9 cellular contexts compared by ENCODE assay signal in genomic region chr1:153568367-153569099, GRCh38. TPM values are rescaled to one million over a fixed set of nuclear protein-coding genes. Genes with fewer than 3 reads are reported as not detected.
A peak's percentile ranks its signal among the peaks of the same experiment; 100 is the strongest.
DNase-seq lines count a peak whose midpoint lies in the region; ATAC-seq, FAIRE-seq and TF ChIP-seq lines count a peak whose summit lies in the region.
"Had no signal": no experiment of that assay in that cellular context is flagged by ENCODE, and none has a peak within 500 bp of the region (broad histone marks: within the 10 kb centered on the region; RNA-seq: fewer than 3 reads in every experiment).

No MANE protein-coding gene starts in this region.

- no TSS peak for BruUV-seq in mammary epithelial cell (replicated peaks; lab: Mats Ljungman, UMichigan)

- H3K4me1 Mint-ChIP-seq in immature natural killer cell = peaks cover 27 to 33% of the 10 kb centered on the region in 2 donors

- no peak for FAIRE-seq in small intestine (lab: Jason Lieb, UNC)
- FAIRE-seq: A204.1 had no signal

- peak overlapping the region; percentile 99 for H3K9ac ChIP-seq in mammary epithelial cell (ENCODE audit: insufficient read depth, low read length)

- peak; percentile 100 for TF ChIP-seq CTCF in WERI-Rb-1 (IDR thresholded peaks at IDR 0.05; ENCODE audit: low read depth, low read length)
- TF ChIP-seq CTCF in mammary epithelial cell (conservative IDR thresholded peaks at IDR 0.05 in 1 of 2, IDR thresholded peaks at IDR 0.05 in 1 of 2; ENCODE audit: extremely low read depth in 1 of 2, insufficient read depth in 1 of 2, low read depth in 1 of 2, low read length in 2 of 2) = peak; percentile 97 to 98

- H3K27me3 Mint-ChIP-seq in immature natural killer cell (ENCODE audit: low read depth in 3 of 3) = peaks cover 0 to 5% (median 2%) of the 10 kb centered on the region in 3 donors

- peak overlapping the region; percentile 77 for H3K4me2 ChIP-seq in mammary epithelial cell (ENCODE audit: insufficient read depth, low read depth, low read length)

- 3% methylated on average over 22 of the region's 25 CpGs for WGBS in mammary epithelial cell (ENCODE audit: low coverage, missing lambda C conversion rate)
- 4 to 13% (median 11%) methylated on average over 25 of the region's 25 CpGs for WGBS in small intestine, 3 donors

- in situ Hi-C loops in mammary epithelial cell (cut with MboI; ENCODE audit: low sequenced_read_pairs in 2 of 2) = loop anchor here (5.0 kb wide), 1 partner anchor 41 kb away; no protein-coding TSS in a partner anchor

- peak overlapping the region; percentile 51 for H2AFZ ChIP-seq in mammary epithelial cell (ENCODE audit: low read depth, low read length)

- H3K79me2 ChIP-seq in mammary epithelial cell (ENCODE audit: insufficient read depth, low read length) = peaks cover 17% of the 10 kb centered on the region

- peak; percentile 74 for DNase-seq in NK-92 treated with Interleukin-12 subunit alpha and Interleukin-12 subunit beta, amount 100 ng/mL, for 24 hours (lab: John Stamatoyannopoulos, UW)
- DNase-seq in NK-92 (lab: John Stamatoyannopoulos, UW; ENCODE audit: unreplicated experiment) = no peak
- DNase-seq in NCI-H2171 treated with DMSO at 0.1 percent for 48 hours (lab: John Stamatoyannopoulos, UW) = peak; percentile 92
- DNase-seq in WERI-Rb-1 = peak; percentile 99
- peak; percentile 97 for DNase-seq in mammary epithelial cell
- peak; percentile 77 to 81 (median 79) for DNase-seq in immature natural killer cell
- DNase-seq in small intestine = peak; percentile 90

- no peak for ATAC-seq in GM18907 (IDR thresholded peaks at IDR 0.05; ENCODE audit: unreplicated experiment)

- dilution Hi-C loops in mammary epithelial cell (cut with HindIII; ENCODE audit: low sequenced_read_pairs) = no loop called here

- no peaks in the 10 kb centered on the region for H3K9me3 Mint-ChIP-seq in immature natural killer cell

- H3K27me3 ChIP-seq in WERI-Rb-1 (ENCODE audit: insufficient read depth, low read depth, severe bottlenecking) = no peaks in the 10 kb centered on the region
- no peaks in the 10 kb centered on the region for H3K27me3 ChIP-seq in mammary epithelial cell (ENCODE audit: insufficient read depth, low read length)
- no peaks in the 10 kb centered on the region for H3K27me3 ChIP-seq in small intestine (ENCODE audit: control insufficient read depth in 2 of 2, insufficient read depth in 2 of 2, low read length in 2 of 2)

- no peaks in the 10 kb centered on the region for H3K36me3 Mint-ChIP-seq in immature natural killer cell

- intact Hi-C loops in mammary epithelial cell (cut with micrococcal nuclease) = loop anchor here (1.0 kb wide), 4 partner anchors 19 to 213 kb away; partner anchors contain the start of gene S100A3

- no peaks in the 10 kb centered on the region for H4K20me1 ChIP-seq in mammary epithelial cell (ENCODE audit: insufficient read depth, low read length)

- peak overlapping the region in 3 of 5 donors; percentile 48 to 60 (median 54) for H3K4me3 Mint-ChIP-seq in immature natural killer cell

- H3K36me3 ChIP-seq in WERI-Rb-1 (no peaks in the 10 kb centered on the region), mammary epithelial cell (ENCODE audit: insufficient read depth, low read length) (peaks cover 11% of the 10 kb centered on the region), small intestine (ENCODE audit: control insufficient read depth in 2 of 2, insufficient read depth in 2 of 2, low read length in 2 of 2) (no peaks in the 10 kb centered on the region)

- H3K27ac Mint-ChIP-seq in immature natural killer cell = peak overlapping the region in 5 of 6 donors; percentile 1 to 68 (median 23)

- H3K27ac ChIP-seq in WERI-Rb-1 (peak overlapping the region; percentile 94), mammary epithelial cell (ENCODE audit: insufficient read depth, low read depth, low read length) (peak overlapping the region; percentile 100), small intestine (ENCODE audit: low read depth in 1 of 2, low read length in 1 of 2) (peak overlapping the region; percentile 71)

- peak overlapping the region; percentile 34 for H3K4me3 ChIP-seq in WERI-Rb-1 (ENCODE audit: low read depth, low read length)
- H3K4me3 ChIP-seq in mammary epithelial cell (replicated peaks in 1 of 3; ENCODE audit: insufficient read depth in 1 of 3, low read depth in 2 of 3, low read length in 3 of 3) = peak overlapping the region; percentile 0 to 40 (median 3)
- H3K4me3 ChIP-seq in small intestine (ENCODE audit: low read depth in 1 of 2, low read length in 2 of 2) = no peak overlapping the region

- no peaks in the 10 kb centered on the region for H3K9me3 ChIP-seq in WERI-Rb-1 (ENCODE audit: severe bottlenecking)
- H3K9me3 ChIP-seq in mammary epithelial cell (replicated peaks; ENCODE audit: insufficient read depth, low read length) = no peaks in the 10 kb centered on the region
- no peaks in the 10 kb centered on the region for H3K9me3 ChIP-seq in small intestine (ENCODE audit: control insufficient read depth, low read depth)

- CTCF ChIA-PET in mammary epithelial cell (lab: Charles Lee; ENCODE audit: low non-redundant PET) = interaction anchor here (0.6 to 1.1 kb wide), 4 partner anchors 35 to 168 kb away, joined by 3 to 5 read pairs (median 4); partner anchors contain the start of gene S100A13

- H3K4me1 ChIP-seq in mammary epithelial cell (ENCODE audit: insufficient read depth, low read length) (peaks cover 58% of the 10 kb centered on the region), small intestine (ENCODE audit: control insufficient read depth in 2 of 2, insufficient read depth in 1 of 2, low read depth in 1 of 2, low read length in 1 of 2) (peaks cover 8 to 12% of the 10 kb centered on the region in 2 donors)

RNA-seq across cellular contexts. Expression of gene S100A2, which starts 2.9 kb away (rescaled TPM):
- total RNA-seq in mammary epithelial cell = over 10,000 TPM in 1 of 2 donors, 1,000 to 10,000 TPM in 1; 2,255 to 12,622 TPM
- polyA plus RNA-seq in mammary epithelial cell (15,689 TPM), immature natural killer cell (under 1 TPM in 1 of 3 donors, not detected in 2; 0.83 TPM), small intestine (1 to 10 TPM; 3.6 to 9.8 (median 5.4) TPM)
- 4,465 TPM for polyA minus RNA-seq in mammary epithelial cell

RNA-seq across cellular contexts. Expression of gene S100A3, which starts 19.5 kb away (rescaled TPM):
- total RNA-seq in mammary epithelial cell = 10 to 100 TPM in 1 of 2 donors, 1 to 10 TPM in 1; 3.5 to 58.6 TPM
- 46.1 TPM for polyA plus RNA-seq in mammary epithelial cell
- polyA minus RNA-seq in mammary epithelial cell = 17.4 TPM
- polyA plus RNA-seq in immature natural killer cell = not detected
- polyA plus RNA-seq in small intestine = 1 to 10 TPM in 2 of 3 donors, not detected in 1; 2.1 to 4.3 TPM

RNA-seq across cellular contexts. Expression of gene S100A4, which starts 22.9 kb away (rescaled TPM):
- total RNA-seq in mammary epithelial cell = 1 to 10 TPM; 4.3 to 9.9 TPM
- 24.2 TPM for polyA plus RNA-seq in mammary epithelial cell
- not detected for polyA minus RNA-seq in mammary epithelial cell
- 1,000 to 10,000 TPM; 1,846 to 2,303 (median 2,006) TPM for polyA plus RNA-seq in immature natural killer cell
- 100 to 1,000 TPM in 2 of 3 donors, 10 to 100 TPM in 1; 49.6 to 230 (median 108) TPM for polyA plus RNA-seq in small intestine

RNA-seq across cellular contexts. Expression of gene S100A5, which starts 27.8 kb away (rescaled TPM):
- not detected for total RNA-seq in mammary epithelial cell
- polyA plus RNA-seq in mammary epithelial cell (0.34 TPM), immature natural killer cell (under 1 TPM in 1 of 3 donors, not detected in 2; 0.68 TPM), small intestine (under 1 TPM in 1 of 3 donors, not detected in 2; 0.18 TPM)
- not detected for polyA minus RNA-seq in mammary epithelial cell

RNA-seq across cellular contexts. Expression of gene S100A6, which starts 32.7 kb away (rescaled TPM):
- 1,000 to 10,000 TPM; 1,155 to 2,455 TPM for total RNA-seq in mammary epithelial cell
- 2,730 TPM for polyA plus RNA-seq in mammary epithelial cell
- polyA minus RNA-seq in mammary epithelial cell = 719 TPM
- polyA plus RNA-seq in immature natural killer cell = 100 to 1,000 TPM; 472 to 828 (median 543) TPM
- polyA plus RNA-seq in small intestine = 1,000 to 10,000 TPM; 1,645 to 4,929 (median 2,330) TPM

Comparison
In these comparisons a context has a peak if more than half of its experiments do, and no peak if none do; other contexts are left out.
1. H3K4me3 ChIP-seq: peak in WERI-Rb-1 (single experiment) and mammary epithelial cell (3 of 3); none in small intestine (0 of 2).
2. RNA of gene S100A2, which starts 2.9 kb away (polyA plus RNA-seq): 15,689 TPM in mammary epithelial cell (single experiment); 3.6 to 9.8 TPM in small intestine and 0.83 TPM in immature natural killer cell; every median in the first group is over 1,000 times any median in the second.
3. RNA of gene S100A4, which starts 22.9 kb away (polyA plus RNA-seq): 1,846 to 2,303 TPM in immature natural killer cell; 49.6 to 230 TPM in small intestine and 24.2 TPM in mammary epithelial cell (single experiment); every median in the first group is over 4 times any median in the second.
4. Peak in every context shown above with its lines, with median percentiles within 50 percentile points of each other: H3K27ac ChIP-seq.